ENCODE assay signal across 1 cellular context in the genomic region with DNA sequence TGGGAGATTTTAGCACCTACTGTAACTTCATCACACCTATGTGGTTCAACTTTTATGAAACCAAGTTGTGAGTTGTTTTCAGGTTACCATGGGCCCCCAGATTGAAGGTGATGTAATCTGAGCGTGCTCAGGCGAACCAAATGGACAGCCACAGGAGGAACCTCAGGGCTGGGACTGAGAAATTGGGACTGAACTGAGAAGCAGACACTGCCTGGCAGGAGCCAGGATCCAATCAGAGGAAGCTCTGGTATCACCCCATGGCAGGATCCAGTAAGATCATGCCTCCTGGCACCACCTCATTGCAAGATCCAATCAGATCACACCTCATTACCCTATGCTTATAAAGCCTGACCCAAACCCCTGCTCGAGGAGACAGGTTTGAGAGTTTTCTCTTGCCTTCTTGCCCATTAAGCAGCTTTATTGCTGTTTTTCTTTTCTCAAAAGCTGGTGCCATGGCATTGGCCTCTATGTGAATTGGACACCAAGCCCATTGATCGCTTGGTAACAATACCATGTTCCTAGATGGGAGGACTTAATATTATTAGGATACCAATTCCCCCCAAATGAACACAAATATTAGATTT.
TF ChIP-seq lines count a peak whose summit lies in the region.

No MANE protein-coding gene starts in this region.

TF ChIP-seq in K562, 482 proteins besides CTCF, POLR2A, EP300 and RAD21 (continued from another document):
- TF ChIP-seq, protein P1, sequence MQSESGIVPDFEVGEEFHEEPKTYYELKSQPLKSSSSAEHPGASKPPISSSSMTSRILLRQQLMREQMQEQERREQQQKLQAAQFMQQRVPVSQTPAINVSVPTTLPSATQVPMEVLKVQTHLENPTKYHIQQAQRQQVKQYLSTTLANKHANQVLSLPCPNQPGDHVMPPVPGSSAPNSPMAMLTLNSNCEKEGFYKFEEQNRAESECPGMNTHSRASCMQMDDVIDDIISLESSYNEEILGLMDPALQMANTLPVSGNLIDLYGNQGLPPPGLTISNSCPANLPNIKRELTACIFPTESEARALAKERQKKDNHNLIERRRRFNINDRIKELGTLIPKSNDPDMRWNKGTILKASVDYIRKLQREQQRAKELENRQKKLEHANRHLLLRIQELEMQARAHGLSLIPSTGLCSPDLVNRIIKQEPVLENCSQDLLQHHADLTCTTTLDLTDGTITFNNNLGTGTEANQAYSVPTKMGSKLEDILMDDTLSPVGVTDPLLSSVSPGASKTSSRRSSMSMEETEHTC (IDR thresholded peaks at IDR 0.05), result no peak
- no peak for TF ChIP-seq KDM5B (IDR thresholded peaks at IDR 0.05; ENCODE audit: insufficient replicate concordance, low read depth, low read length)
- TF ChIP-seq ZBTB7A (IDR thresholded peaks at IDR 0.05; ENCODE audit: borderline replicate concordance, control insufficient read depth, low read depth, low read length), result no peak
TF ChIP-seq in K562: peak in this region for 9.
